15 cellular contexts compared by ENCODE assay signal in genomic region chr5:116374434-116374852, GRCh38.
DNase-seq lines count a peak whose midpoint lies in the region; ATAC-seq and TF ChIP-seq lines count a peak whose summit lies in the region.
"Had no signal": no experiment of that assay in that cellular context is flagged by ENCODE, and none has a peak within 500 bp of the region (broad histone marks: within the 10 kb centered on the region; RNA-seq: fewer than 3 reads in every experiment).

No MANE protein-coding gene starts in this region.

- peaks cover 8% of the 10 kb centered on the region for H3K4me1 ChIP-seq in endodermal cell (ENCODE audit: control insufficient read depth, insufficient read depth, low read length)

- no peaks in the 10 kb centered on the region for H3K9me3 Mint-ChIP-seq in endodermal cell
- H3K9me3 Mint-ChIP-seq: neural progenitor cell had no signal

- DNase-seq in caudate nucleus (lab: John Stamatoyannopoulos, UW) (no peak), left colon (no peak), endodermal cell (no peak), DMS79 treated with DMSO at 0.1 percent for 48 hours (lab: John Stamatoyannopoulos, UW) (no peak)
- DNase-seq: activated CD8-positive, alpha-beta memory T cell treated with anti-CD3 and anti-CD28 coated beads, Interleukin-2, amount 50 U/mL, for 4 hours; C1 segment of cervical spinal cord; erythroblast; GOT3; SK-N-SH; WERI-Rb-1 had no signal

- H3K36me3 Mint-ChIP-seq in endodermal cell (ENCODE audit: low read depth) = no peaks in the 10 kb centered on the region

- no peak overlapping the region for H3K4me3 Mint-ChIP-seq in endodermal cell
- H3K4me3 Mint-ChIP-seq: neural progenitor cell had no signal

- H3K27me3 Mint-ChIP-seq in endodermal cell (ENCODE audit: insufficient read depth) = no peaks in the 10 kb centered on the region

- H3K27ac Mint-ChIP-seq in endodermal cell = no peak overlapping the region
- H3K27ac Mint-ChIP-seq: neural progenitor cell had no signal

- peaks cover 52% of the 10 kb centered on the region for H3K4me1 Mint-ChIP-seq in endodermal cell

- no peaks in the 10 kb centered on the region for H3K27me3 ChIP-seq in endodermal cell (ENCODE audit: control insufficient read depth, insufficient read depth, low read length, poor library complexity, severe bottlenecking)
- H3K27me3 ChIP-seq: neural progenitor cell had no signal

- WGBS in endodermal cell (ENCODE audit: insufficient coverage in 1 of 2, insufficient read length in 1 of 2), 2 experiments = 90 to 100% methylated on average over 1 to 4 of the region's 4 CpGs

- H3K27ac ChIP-seq in caudate nucleus (ENCODE audit: low read depth, low read length) (peak overlapping the region; percentile 61), endodermal cell (ENCODE audit: low read depth, low read length) (no peak overlapping the region)
- H3K27ac ChIP-seq: neural progenitor cell, WERI-Rb-1 had no signal

- no peak overlapping the region for H3K9ac ChIP-seq in endodermal cell (ENCODE audit: extremely low read depth, low read length, poor library complexity, severe bottlenecking)
- H3K9ac ChIP-seq: neural progenitor cell, SK-N-SH had no signal

- H3K36me3 ChIP-seq in endodermal cell (ENCODE audit: control insufficient read depth, insufficient read depth, low read length) = no peaks in the 10 kb centered on the region
- H3K36me3 ChIP-seq: neural progenitor cell, WERI-Rb-1 had no signal

- ATAC-seq in GM18868 (IDR thresholded peaks at IDR 0.05; ENCODE audit: unreplicated experiment) (peak; percentile 69), GM21390 (IDR thresholded peaks at IDR 0.05; ENCODE audit: unreplicated experiment) (peak; percentile 66), HG03066 (IDR thresholded peaks at IDR 0.05; ENCODE audit: low read depth, unreplicated experiment) (peak; percentile 82), left colon (no peak)

- intact Hi-C loops in left colon (cut with DNase I, micrococcal nuclease) = no loop called here

- no peak for TF ChIP-seq CTCF in endodermal cell (conservative IDR thresholded peaks at IDR 0.05)

- H3K4me3 ChIP-seq in endodermal cell (ENCODE audit: low read length) = no peak overlapping the region
- H3K4me3 ChIP-seq: lung, neural progenitor cell had no signal

- H3K9me3 ChIP-seq in endodermal cell (ENCODE audit: control insufficient read depth, low read length) = no peaks in the 10 kb centered on the region
- H3K9me3 ChIP-seq: SK-N-SH had no signal
